Comparison of ENCODE assay signal across 11 cellular contexts in the genomic region with DNA sequence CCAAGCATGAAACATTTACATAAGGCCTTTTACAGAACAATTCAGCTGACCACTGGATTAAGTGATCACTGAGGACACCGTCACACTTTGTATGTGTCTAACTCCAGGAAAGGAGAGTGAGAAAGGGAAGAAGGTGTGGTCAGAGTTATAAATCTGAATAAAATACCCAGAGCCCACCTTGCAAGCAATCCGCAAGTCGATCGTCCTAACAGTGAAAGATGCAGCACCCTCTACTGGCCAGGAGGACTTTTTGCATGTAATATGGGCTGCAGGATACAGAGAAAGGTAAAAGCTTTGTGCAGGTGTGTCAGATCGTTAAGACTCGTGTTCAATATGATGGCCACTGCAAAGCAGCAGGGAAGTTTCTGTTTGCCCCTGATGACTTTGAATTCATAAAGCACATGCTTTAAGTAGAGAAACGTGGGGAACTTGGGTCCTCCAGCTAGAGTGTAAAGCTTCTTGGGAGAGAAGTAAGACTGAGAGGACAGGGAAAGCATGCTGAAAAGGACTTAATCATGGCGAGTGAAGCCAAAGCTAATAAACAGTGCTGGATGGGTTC.
DNase-seq lines count a peak whose midpoint lies in the region; ATAC-seq, FAIRE-seq and TF ChIP-seq lines count a peak whose summit lies in the region.
"Had no signal": no experiment of that assay in that cellular context is flagged by ENCODE, and none has a peak within 500 bp of the region (broad histone marks: within the 10 kb centered on the region; RNA-seq: fewer than 3 reads in every experiment).

No MANE protein-coding gene starts in this region.

- H3K4me3 ChIP-seq in keratinocyte (ENCODE audit: control insufficient read depth in 2 of 3, extremely low read depth in 1 of 3, insufficient read depth in 2 of 3, low read depth in 1 of 3, low read length in 3 of 3) (no peak overlapping the region), body of pancreas (no peak overlapping the region)
- H3K4me3 ChIP-seq: gastrocnemius medialis, vagina had no signal

- intact Hi-C loops in body of pancreas (cut with DNase I): no loop called here

- H3K9me1 ChIP-seq in keratinocyte (ENCODE audit: control insufficient read depth, extremely low read depth, insufficient read depth, low read length): no peaks in the 10 kb centered on the region

- no peak overlapping the region for H2BK12ac ChIP-seq in H9 (ENCODE audit: insufficient read length, low read depth, low read length)

- no peak overlapping the region for H2AK5ac ChIP-seq in H9 (ENCODE audit: insufficient read length, low read length)

- H4K91ac ChIP-seq in H9 (ENCODE audit: insufficient read length, low read depth, low read length): no peak overlapping the region

- no peaks in the 10 kb centered on the region for H3K4me1 ChIP-seq in H9 (ENCODE audit: insufficient read depth, low read length)
- H3K4me1 ChIP-seq in keratinocyte (ENCODE audit: control insufficient read depth, extremely low read depth, insufficient read depth, low read length): peaks cover 3% of the 10 kb centered on the region
- H3K4me1 ChIP-seq in body of pancreas: no peaks in the 10 kb centered on the region

- H3K27ac Mint-ChIP-seq in H9: no peak overlapping the region; a peak in 1 of 7 replicates

- H2BK120ac ChIP-seq in H9 (ENCODE audit: low read depth, low read length, poor library complexity, severe bottlenecking): no peak overlapping the region

- no peak overlapping the region for H4K8ac ChIP-seq in H9 (replicated peaks; ENCODE audit: insufficient read length, low read depth, low read length)

- H3K27ac ChIP-seq in H9 (ENCODE audit: insufficient read length, low read depth, low read length): no peak overlapping the region
- no peak overlapping the region for H3K27ac ChIP-seq in keratinocyte (ENCODE audit: control insufficient read depth, insufficient read depth, low read length)
- H3K27ac ChIP-seq in body of pancreas: no peak overlapping the region
- H3K27ac ChIP-seq: gastrocnemius medialis, vagina had no signal

- peaks cover 4 to 5% of the 10 kb centered on the region in 2 experiments; a peak in 3 of 5 replicates for H3K9me3 Mint-ChIP-seq in H9

- H2BK5ac ChIP-seq in H9 (ENCODE audit: insufficient read length, low read length): no peak overlapping the region

- no peak overlapping the region for H3K56ac ChIP-seq in H9 (ENCODE audit: insufficient read length, low read depth, low read length)

- no peak overlapping the region for H3K4me2 ChIP-seq in H9 (ENCODE audit: insufficient read depth, insufficient read length, low read length)
- no peak overlapping the region for H3K4me2 ChIP-seq in keratinocyte (ENCODE audit: control insufficient read depth, extremely low read depth, insufficient read depth, low read depth, low read length)

- no peaks in the 10 kb centered on the region; a peak in 1 of 4 replicates for H3K4me1 Mint-ChIP-seq in H9

- no peak overlapping the region for H3K4ac ChIP-seq in H9 (ENCODE audit: low read depth, low read length)

- DNase-seq in D721Med (ENCODE audit: insufficient read length, low spot score) (no peak), H9 (peak; percentile 48), SW480 (ENCODE audit: low spot score) (peak; percentile 42), keratinocyte (ENCODE audit: low read depth, low spot score) (no peak), retina (no peak), body of pancreas (no peak), NCI-H345 treated with DMSO at 0.1 percent for 48 hours (lab: John Stamatoyannopoulos, UW; ENCODE audit: unreplicated experiment) (no peak)
- DNase-seq: gastrocnemius medialis; stimulated activated CD4-positive, alpha-beta T cell treated with anti-CD3 and anti-CD28 coated beads, Interleukin-4, amount 100 ng/mL, for 1 hour had no signal

- no peak overlapping the region for H3K23ac ChIP-seq in H9 (ENCODE audit: insufficient read length, low read depth, low read length)

- no peaks in the 10 kb centered on the region for H3K79me1 ChIP-seq in H9 (ENCODE audit: insufficient read depth, low read depth, low read length, poor library complexity, severe bottlenecking)

- H3K36me3 Mint-ChIP-seq in H9 (ENCODE audit: insufficient read depth in 1 of 3, low read depth in 3 of 3): peaks cover 0 to 6% (median 0%) of the 10 kb centered on the region in 3 experiments; a peak in 1 of 7 replicates

- H2BK15ac ChIP-seq in H9 (ENCODE audit: low read depth, low read length): no peak overlapping the region

- H3K79me2 ChIP-seq in H9 (ENCODE audit: insufficient read depth, low read length): no peaks in the 10 kb centered on the region
- no peaks in the 10 kb centered on the region for H3K79me2 ChIP-seq in keratinocyte (ENCODE audit: control insufficient read depth, insufficient read depth, low read length)

- no peaks in the 10 kb centered on the region; the same call in 1 of the 2 replicates for H3K27me3 Mint-ChIP-seq in H9 (ENCODE audit: low read depth)

- H4K20me1 ChIP-seq in H9 (ENCODE audit: control insufficient read depth, insufficient read depth, insufficient read length): no peaks in the 10 kb centered on the region
- H4K20me1 ChIP-seq in keratinocyte (ENCODE audit: control insufficient read depth, extremely low read depth, insufficient read depth, low read length): no peaks in the 10 kb centered on the region

- no peak overlapping the region for H4K5ac ChIP-seq in H9 (ENCODE audit: insufficient read length, low read depth, low read length)

- H2BK20ac ChIP-seq in H9 (ENCODE audit: low read depth, low read length, poor library complexity, severe bottlenecking): no peak overlapping the region

- no peak overlapping the region for H3K4me3 Mint-ChIP-seq in H9

- H3K14ac ChIP-seq in H9 (ENCODE audit: insufficient read depth, low read length): no peak overlapping the region

- H3K9me3 ChIP-seq in H9 (ENCODE audit: control insufficient read depth, low read depth, low read length): no peaks in the 10 kb centered on the region
- H3K9me3 ChIP-seq in keratinocyte (ENCODE audit: control insufficient read depth, low read depth, low read length): no peaks in the 10 kb centered on the region
- no peaks in the 10 kb centered on the region for H3K9me3 ChIP-seq in body of pancreas
- H3K9me3 ChIP-seq: gastrocnemius medialis, vagina had no signal

- no peak for FAIRE-seq in D721Med (lab: Jason Lieb, UNC)
- no peak for FAIRE-seq in keratinocyte (lab: Jason Lieb, UNC)

- H3K9ac ChIP-seq in H9 (ENCODE audit: extremely low read depth, insufficient read length, low read length) (no peak overlapping the region), keratinocyte (ENCODE audit: control insufficient read depth, extremely low read depth, insufficient read depth, low read length) (no peak overlapping the region)

- dilution Hi-C loops in keratinocyte (cut with MboI; ENCODE audit: extremely low pct_ligation_motif_present, low sequenced_read_pairs): no loop called here

- WGBS in H9 (ENCODE audit: extremely low coverage, insufficient read length, low lambda C conversion rate): no CpG with 5 or more reads among the region's 8 CpGs
- 72 to 85% methylated on average over 8 of the region's 8 CpGs for WGBS in body of pancreas, 2 donors

- no peaks in the 10 kb centered on the region for H3K27me3 ChIP-seq in H9 (ENCODE audit: insufficient read depth, low read length)
- H3K27me3 ChIP-seq in keratinocyte (ENCODE audit: control insufficient read depth, extremely low read depth, insufficient read depth, low read length): no peaks in the 10 kb centered on the region
- no peaks in the 10 kb centered on the region for H3K27me3 ChIP-seq in body of pancreas
- H3K27me3 ChIP-seq: gastrocnemius medialis, vagina had no signal

- TF ChIP-seq CTCF in D721Med (IDR thresholded peaks at IDR 0.05; ENCODE audit: insufficient read depth, missing control alignments) (peak; percentile 9), H9 (conservative IDR thresholded peaks at IDR 0.05) (peak; percentile 69), keratinocyte (optimal IDR thresholded peaks at IDR 0.05 in 1 of 3, IDR thresholded peaks at IDR 0.05 in 1 of 3, conservative IDR thresholded peaks at IDR 0.05 in 1 of 3; ENCODE audit: extremely low read depth in 1 of 3, insufficient read depth in 2 of 3, low read length in 3 of 3) (peak; percentile 6 to 44 (median 41)), body of pancreas (IDR thresholded peaks at IDR 0.05) (no peak)

- no peak for TF ChIP-seq POLR2A in body of pancreas (IDR thresholded peaks at IDR 0.05)

- no peaks in the 10 kb centered on the region for H3K36me3 ChIP-seq in keratinocyte (ENCODE audit: control insufficient read depth in 2 of 2, extremely low read depth in 1 of 2, insufficient read depth in 2 of 2, low read length in 2 of 2)
- H3K36me3 ChIP-seq in body of pancreas (replicated peaks in 1 of 2; ENCODE audit: insufficient read depth in 1 of 2, low read depth in 2 of 2): no peaks in the 10 kb centered on the region
- H3K36me3 ChIP-seq: gastrocnemius medialis, vagina had no signal

- H3T11ph ChIP-seq in H9 (ENCODE audit: low read length): no peak overlapping the region

- no peak overlapping the region for H2AFZ ChIP-seq in H9 (ENCODE audit: low read length)
- H2AFZ ChIP-seq in keratinocyte (ENCODE audit: control insufficient read depth, low read length): no peak overlapping the region

- no peak overlapping the region for H3K18ac ChIP-seq in H9 (ENCODE audit: insufficient read length, low read depth, low read length)

- no peak for ATAC-seq in HG03139 (IDR thresholded peaks at IDR 0.05; ENCODE audit: unreplicated experiment)
- ATAC-seq in body of pancreas: no peak
- ATAC-seq: gastrocnemius medialis had no signal

- H3K23me2 ChIP-seq in H9 (ENCODE audit: insufficient read length, low read depth, low read length, poor library complexity, severe bottlenecking): no peaks in the 10 kb centered on the region

Comparison
In these comparisons a context has a peak if more than half of its experiments do, and no peak if none do; other contexts are left out.
1. DNase-seq: peak in H9 (single experiment) and SW480 (single experiment); none in D721Med (single experiment), keratinocyte (single experiment), retina (single experiment), body of pancreas (0 of 4) and NCI-H345 treated with DMSO at 0.1 percent for 48 hours (single experiment).
2. CTCF ChIP-seq: peak in D721Med (single experiment), H9 (single experiment) and keratinocyte (3 of 3); none in body of pancreas (0 of 7).